Comparison of ENCODE assay signal across 11 cellular contexts in the genomic region with DNA sequence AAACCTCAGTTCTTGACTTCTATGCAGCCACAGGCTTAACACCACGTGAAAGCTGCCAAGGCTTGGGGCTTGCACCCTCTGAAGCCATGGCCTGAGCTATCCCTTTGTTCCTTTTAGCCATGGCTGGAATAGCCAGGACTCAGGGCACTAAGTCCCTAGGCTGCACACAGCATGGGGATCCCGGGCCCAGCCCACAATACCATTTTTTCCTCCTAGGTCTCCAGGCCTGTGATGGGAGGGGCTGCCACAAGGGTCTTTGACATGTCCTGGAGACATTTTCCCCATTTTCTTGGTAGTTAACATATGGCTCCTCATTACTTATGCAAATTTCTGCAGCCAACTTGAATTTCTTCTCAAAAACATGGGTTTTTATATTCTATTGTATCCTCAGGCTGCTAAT.
"Had no signal": no experiment of that assay in that cellular context is flagged by ENCODE, and none has a peak within 500 bp of the region (broad histone marks: within the 10 kb centered on the region; RNA-seq: fewer than 3 reads in every experiment).

No MANE protein-coding gene starts in this region.

- H3K36me3 ChIP-seq: HAP-1 had no signal

- H3K9me3 ChIP-seq: HAP-1 had no signal

- ATAC-seq: GM23338, HCT116 had no signal

- H3K4me3 ChIP-seq: GM23248, GM23338, HAP-1 had no signal

- H2AFZ ChIP-seq: GM23248, GM23338 had no signal

- H3K4me2 ChIP-seq: GM23338 had no signal

- H3K9ac ChIP-seq: GM23248 had no signal

- DNase-seq: GM23248, GOT3, H7, H9, HCEC 1CT, HFFc6 had no signal

- H3K27ac ChIP-seq: GM23248 had no signal

- H3K4me3 Mint-ChIP-seq: GM23338, H9, HFFc6 had no signal

- H3K27ac Mint-ChIP-seq: GM23338, H9, HFFc6 had no signal

- H3K4me1 ChIP-seq: HAP-1 had no signal

- FAIRE-seq: H1, H54 had no signal
